ENCODE assay signal across 2 cellular contexts in genomic region chr16:57858635-57859034, GRCh38.
TF ChIP-seq lines count a peak whose summit lies in the region.

No MANE protein-coding gene starts in this region.

TF ChIP-seq in A549, 52 proteins besides CTCF, POLR2A, EP300 and RAD21:
- TF ChIP-seq ZNF302 (CRISPR knock-in tag; IDR thresholded peaks at IDR 0.05) (no peak), NR3C1 (IDR thresholded peaks at IDR 0.05) (no peak), ZFP36 (IDR thresholded peaks at IDR 0.05; ENCODE audit: borderline replicate concordance, partially characterized antibody) (no peak), JUNB (IDR thresholded peaks at IDR 0.05) (no peak), JUN (IDR thresholded peaks at IDR 0.05) (no peak), RCOR1 (IDR thresholded peaks at IDR 0.05; ENCODE audit: low read depth, low read length) (no peak), POLR2AphosphoS2 (conservative IDR thresholded peaks at IDR 0.05; ENCODE audit: low read length) (no peak), HOXB5 (CRISPR knock-in tag; IDR thresholded peaks at IDR 0.05) (no peak), FOXS1 (CRISPR knock-in tag; IDR thresholded peaks at IDR 0.05) (no peak)

TF ChIP-seq in K562, 482 proteins besides CTCF, POLR2A, EP300 and RAD21:
- TF ChIP-seq NONO (IDR thresholded peaks at IDR 0.05; ENCODE audit: low read depth in 2 of 2, low read length in 1 of 2) (no peak), CLOCK (CRISPR knock-in tag; IDR thresholded peaks at IDR 0.05; ENCODE audit: borderline replicate concordance) (no peak), BHLHE40 (IDR thresholded peaks at IDR 0.05; ENCODE audit: low read length) (peak; percentile 74), MEF2D (tag; conservative IDR thresholded peaks at IDR 0.05; ENCODE audit: low read depth) (no peak), ZNF224 (CRISPR knock-in tag; IDR thresholded peaks at IDR 0.05) (no peak), KDM1A (IDR thresholded peaks at IDR 0.05) (peak; percentile 32 to 70; a peak in 2 of 4 replicates), RCOR1 (IDR thresholded peaks at IDR 0.05; ENCODE audit: borderline replicate concordance in 1 of 2, low read depth in 2 of 2, low read length in 2 of 2) (0 out of 4 replicates have a peak, but pooled peaks of 1 of the 2 experiments have one; percentile 30), GATAD2A (IDR thresholded peaks at IDR 0.05) (no peak), ZNF347 (CRISPR knock-in tag; IDR thresholded peaks at IDR 0.05; ENCODE audit: low read depth) (no peak), NFE2 (IDR thresholded peaks at IDR 0.05; ENCODE audit: low read depth) (no peak), CXXC5 (CRISPR knock-in tag; IDR thresholded peaks at IDR 0.05) (no peak), SMARCB1 (IDR thresholded peaks at IDR 0.05; ENCODE audit: insufficient read length, low read depth) (no peak), PHB2 (IDR thresholded peaks at IDR 0.05; ENCODE audit: low read depth) (no peak), SMAD4 (CRISPR knock-in tag; conservative IDR thresholded peaks at IDR 0.05) (no peak), SOX6 (IDR thresholded peaks at IDR 0.05) (no peak), ZNF24 (IDR thresholded peaks at IDR 0.05) (no peak), E2F1 (CRISPR knock-in tag; IDR thresholded peaks at IDR 0.05) (no peak), ZNF280A (IDR thresholded peaks at IDR 0.05; ENCODE audit: low read depth, partially characterized antibody) (no peak), TCF15 (CRISPR knock-in tag; IDR thresholded peaks at IDR 0.05) (no peak), EZH2 (IDR thresholded peaks at IDR 0.05; ENCODE audit: borderline replicate concordance, low read depth, low read length) (no peak), THRA (IDR thresholded peaks at IDR 0.05) (no peak), XRCC4 (IDR thresholded peaks at IDR 0.05; ENCODE audit: extremely low read depth, insufficient read depth, insufficient read length) (no peak)
